In the genomic region with DNA sequence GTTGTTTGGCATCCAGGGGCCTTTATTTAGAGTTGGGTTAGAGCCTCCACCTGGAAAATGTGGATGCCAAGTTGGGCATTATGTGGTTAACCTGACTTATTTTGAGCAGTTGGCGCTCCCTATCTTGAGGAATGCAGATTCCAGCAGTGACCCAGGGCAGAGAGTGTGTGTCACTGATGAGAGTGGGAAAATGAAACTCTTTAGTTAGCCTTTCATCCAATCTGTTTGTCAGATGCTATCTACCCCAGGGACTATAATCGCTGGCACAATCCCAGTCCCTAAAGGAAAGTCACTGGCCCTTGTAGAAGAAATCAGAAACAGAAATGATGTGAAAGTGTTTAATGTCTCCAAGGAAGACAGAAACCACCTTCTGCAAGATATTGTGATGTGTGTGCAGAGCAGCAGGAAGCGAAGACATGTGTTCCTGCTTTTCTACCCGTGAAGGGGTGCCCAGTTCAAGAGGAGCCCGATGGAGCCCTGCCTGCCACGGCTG, we compare ENCODE assay signal across 10 cellular contexts. TPM values are rescaled to one million over a fixed set of nuclear protein-coding genes. Genes with fewer than 3 reads are reported as not detected.
DNase-seq lines count a peak whose midpoint lies in the region; ATAC-seq and TF ChIP-seq lines count a peak whose summit lies in the region.
"Had no signal": no experiment of that assay in that cellular context is flagged by ENCODE, and none has a peak within 500 bp of the region (broad histone marks: within the 10 kb centered on the region; RNA-seq: fewer than 3 reads in every experiment).

No MANE protein-coding gene starts in this region.

- H3K27ac ChIP-seq in BLaER1 treated with 17β-estradiol and CSF1 and Interleukin-3, amounts not matched to agents 10 nM and 100 nM: peak overlapping the region in 7 of 11 experiments; percentile 4 to 52 (median 26); a peak in 10 of 22 replicates
- peak overlapping the region; percentile 64 for H3K27ac ChIP-seq in IMR-90 (ENCODE audit: insufficient read depth, low read length)
- no peak overlapping the region for H3K27ac ChIP-seq in CD4-positive, alpha-beta memory T cell (ENCODE audit: low read depth, low read length)
- no peak overlapping the region for H3K27ac ChIP-seq in colonic mucosa
- H3K27ac ChIP-seq: transverse colon had no signal

- peak overlapping the region; percentile 30; the same call in 1 of the 3 replicates for H2BK15ac ChIP-seq in IMR-90 (ENCODE audit: low read depth, low read length)

- peaks cover 48 to 89% (median 64%) of the 10 kb centered on the region in 10 experiments for H3K4me1 ChIP-seq in BLaER1 treated with 17β-estradiol and CSF1 and Interleukin-3, amounts not matched to agents 10 nM and 100 nM
- peaks cover 19% of the 10 kb centered on the region for H3K4me1 ChIP-seq in IMR-90 (ENCODE audit: control insufficient read depth, insufficient read depth, low read length)
- peaks cover 15% of the 10 kb centered on the region for H3K4me1 ChIP-seq in CD4-positive, alpha-beta memory T cell (ENCODE audit: insufficient read depth, low read length)
- H3K4me1 ChIP-seq in colonic mucosa: no peaks in the 10 kb centered on the region

- no peaks in the 10 kb centered on the region for H3K36me3 ChIP-seq in BLaER1 treated with 17β-estradiol and CSF1 and Interleukin-3, amounts not matched to agents 10 nM and 100 nM
- H3K36me3 ChIP-seq in IMR-90 (ENCODE audit: control insufficient read depth, insufficient read depth, low read length) (no peaks in the 10 kb centered on the region), colonic mucosa (no peaks in the 10 kb centered on the region)
- H3K36me3 ChIP-seq in CD4-positive, alpha-beta memory T cell (ENCODE audit: insufficient read depth, low read length): no peaks in the 10 kb centered on the region
- H3K36me3 ChIP-seq: transverse colon had no signal

- no peaks in the 10 kb centered on the region for H3K9me3 ChIP-seq in BLaER1 treated with 17β-estradiol and CSF1 and Interleukin-3, amounts not matched to agents 10 nM and 100 nM (replicated peaks in 1 of 11)
- H3K9me3 ChIP-seq in IMR-90 (ENCODE audit: control insufficient read depth, insufficient read depth, low read length) (no peaks in the 10 kb centered on the region), colonic mucosa (no peaks in the 10 kb centered on the region)
- no peaks in the 10 kb centered on the region for H3K9me3 ChIP-seq in CD4-positive, alpha-beta memory T cell (ENCODE audit: control insufficient read depth in 1 of 2, low read length in 2 of 2)
- H3K9me3 ChIP-seq: transverse colon had no signal

- peak overlapping the region in 7 of 11 experiments; percentile 0 to 54 (median 13); a peak in 11 of 22 replicates for H3K9ac ChIP-seq in BLaER1 treated with 17β-estradiol and CSF1 and Interleukin-3, amounts not matched to agents 10 nM and 100 nM
- H3K9ac ChIP-seq in IMR-90 (ENCODE audit: low read depth, low read length) (no peak overlapping the region; the same call in 1 of the 2 replicates), colonic mucosa (ENCODE audit: low read depth in 2 of 2, low read length in 2 of 2) (no peak overlapping the region)

- H3K36me3 Mint-ChIP-seq in CD4-positive, alpha-beta memory T cell: no peaks in the 10 kb centered on the region

- peak overlapping the region; percentile 18; the same call in 1 of the 2 replicates for H3K14ac ChIP-seq in IMR-90 (replicated peaks; ENCODE audit: low read depth, low read length)

- H4K91ac ChIP-seq in IMR-90 (ENCODE audit: insufficient read depth, low read depth, low read length): no peak overlapping the region

- no peak for TF ChIP-seq POLR2A in IMR-90 (IDR thresholded peaks at IDR 0.05; ENCODE audit: low read depth, low read length)

- peak overlapping the region; percentile 41 for H2BK5ac ChIP-seq in IMR-90 (ENCODE audit: low read depth, low read length, poor library complexity, severe bottlenecking)

- no peaks in the 10 kb centered on the region for H3K9me3 Mint-ChIP-seq in CD4-positive, alpha-beta memory T cell

- no CpG with 5 or more reads among the region's 6 CpGs for WGBS in IMR-90 (ENCODE audit: extremely low coverage in 2 of 2, insufficient read length in 1 of 2), 2 experiments

- H3K4me1 Mint-ChIP-seq in CD4-positive, alpha-beta memory T cell: peaks cover 9 to 29% (median 18%) of the 10 kb centered on the region in 4 donors

- H3K27me3 ChIP-seq in BLaER1 treated with 17β-estradiol and CSF1 and Interleukin-3, amounts not matched to agents 10 nM and 100 nM: no peaks in the 10 kb centered on the region
- no peaks in the 10 kb centered on the region for H3K27me3 ChIP-seq in IMR-90 (ENCODE audit: control insufficient read depth, insufficient read depth, low read length)
- H3K27me3 ChIP-seq in CD4-positive, alpha-beta memory T cell (ENCODE audit: insufficient read depth, low read length): no peaks in the 10 kb centered on the region
- H3K27me3 ChIP-seq in colonic mucosa: no peaks in the 10 kb centered on the region
- H3K27me3 ChIP-seq: transverse colon had no signal

- H3K79me1 ChIP-seq in IMR-90 (ENCODE audit: low read depth in 1 of 2, low read length in 2 of 2): no peaks in the 10 kb centered on the region

- H3K27me3 Mint-ChIP-seq in CD4-positive, alpha-beta memory T cell: no peaks in the 10 kb centered on the region

- no TSS peak for BruUV-seq in IMR-90 (replicated peaks; lab: Mats Ljungman, UMichigan)

- peak overlapping the region in 1 of 10 experiments; percentile 20; a peak in 2 of 20 replicates for H3K4me3 ChIP-seq in BLaER1 treated with 17β-estradiol and CSF1 and Interleukin-3, amounts not matched to agents 10 nM and 100 nM
- no peak overlapping the region for H3K4me3 ChIP-seq in IMR-90 (ENCODE audit: insufficient read depth, low read depth, low read length)
- no peak overlapping the region for H3K4me3 ChIP-seq in cardiac fibroblast (replicated peaks in 1 of 2; ENCODE audit: low read depth in 2 of 2, low read length in 2 of 2)
- H3K4me3 ChIP-seq in CD4-positive, alpha-beta memory T cell (ENCODE audit: low read length in 2 of 2): no peak overlapping the region
- H3K4me3 ChIP-seq in colonic mucosa: no peak overlapping the region
- H3K4me3 ChIP-seq: transverse colon had no signal

- CTCF ChIA-PET in IMR-90 (lab: Yijun Ruan, JAX): no interaction called here
- CTCF ChIA-PET in CD4-positive, alpha-beta memory T cell (lab: Charles Lee; ENCODE audit: partially characterized antibody): interaction anchor here (0.7 to 5.3 kb wide), 2 partner anchors 20 to 77 kb away, joined by 3 to 35 read pairs; no protein-coding TSS in a partner anchor

- in situ Hi-C loops in IMR-90 (cut with MboI; ENCODE audit: low sequenced_read_pairs): no loop called here

- peak overlapping the region; percentile 43 for H2BK120ac ChIP-seq in IMR-90 (ENCODE audit: low read depth, low read length)

- H3K56ac ChIP-seq in IMR-90 (ENCODE audit: extremely low read depth, insufficient read depth, low read length): no peak overlapping the region

- H4K8ac ChIP-seq in IMR-90 (ENCODE audit: low read depth in 2 of 2, low read length in 2 of 2): peak overlapping the region in 1 of 2 experiments; percentile 59; a peak in 2 of 4 replicates

- POLR2A ChIA-PET in IMR-90 (lab: Charles Lee; ENCODE audit: unreplicated experiment): no interaction called here
- POLR2A ChIA-PET in CD4-positive, alpha-beta memory T cell (lab: Charles Lee; ENCODE audit: partially characterized antibody): interaction anchor here (6.3 kb wide), 1 partner anchor 10 kb away, joined by 25 read pairs; a partner anchor contains a TSS

- no peak overlapping the region for H3K18ac ChIP-seq in IMR-90 (ENCODE audit: low read depth, low read length)

- peak overlapping the region; percentile 61 to 80 (median 72) for H3K4me2 ChIP-seq in BLaER1 treated with 17β-estradiol and CSF1 and Interleukin-3, amounts not matched to agents 10 nM and 100 nM
- H3K4me2 ChIP-seq in IMR-90 (ENCODE audit: low read depth, low read length): peak overlapping the region; percentile 62

- H2AK5ac ChIP-seq in IMR-90 (ENCODE audit: low read depth, low read length): 0 out of 2 replicates have a peak overlapping the region, but pooled peaks have one; percentile 3

- no peak for TF ChIP-seq RAD21 in IMR-90 (IDR thresholded peaks at IDR 0.05; ENCODE audit: low read length)

- dilution Hi-C loops in IMR-90 (cut with HindIII; ENCODE audit: low sequenced_read_pairs, unreplicated experiment): no loop called here

- peak overlapping the region in 2 of 7 donors; percentile 17 to 26 for H3K27ac Mint-ChIP-seq in CD4-positive, alpha-beta memory T cell

- TF ChIP-seq CTCF in IMR-90 (conservative IDR thresholded peaks at IDR 0.05; ENCODE audit: low read depth, low read length) (no peak), cardiac fibroblast (IDR thresholded peaks at IDR 0.05; ENCODE audit: low read depth, low read length) (no peak), colonic mucosa (IDR thresholded peaks at IDR 0.05) (no peak)

- H2AK9ac ChIP-seq in IMR-90 (replicated peaks; ENCODE audit: low read depth, low read length, poor library complexity): no peak overlapping the region

- peak overlapping the region; percentile 61 for H3K4ac ChIP-seq in IMR-90 (ENCODE audit: low read depth, low read length)

- H4K5ac ChIP-seq in IMR-90 (ENCODE audit: low read depth, low read length): no peak overlapping the region; the same call in 1 of the 2 replicates

- peak; percentile 73 for ATAC-seq in IMR-90 (ENCODE audit: low read depth)

- peak overlapping the region in 2 of 8 donors; percentile 20 to 42 for H3K4me3 Mint-ChIP-seq in CD4-positive, alpha-beta memory T cell

- peak overlapping the region; percentile 47 for H2BK20ac ChIP-seq in IMR-90 (ENCODE audit: low read depth, low read length)

- intact Hi-C loops in IMR-90 (cut with micrococcal nuclease) (no loop called here), colonic mucosa (cut with DNase I) (no loop called here)
- intact Hi-C loops in CD4-positive, alpha-beta memory T cell (cut with micrococcal nuclease): no loop called here

- peaks cover 20% of the 10 kb centered on the region for H3K9me1 ChIP-seq in IMR-90 (ENCODE audit: insufficient read depth, low read length)

- H3K23ac ChIP-seq in IMR-90 (ENCODE audit: low read depth, low read length): peak overlapping the region; percentile 39; the same call in 1 of the 2 replicates

- DNase-seq in IMR-90 (peak; percentile 63), cardiac fibroblast (ENCODE audit: low read depth in 2 of 2) (peak; percentile 55 to 64), myocyte (ENCODE audit: low read depth) (peak; percentile 96), NCI-H2029 treated with DMSO at 0.1 percent for 48 hours (lab: John Stamatoyannopoulos, UW) (no peak), colonic mucosa (no peak)
- no peak for DNase-seq in activated CD8-positive, alpha-beta memory T cell treated with anti-CD3 and anti-CD28 coated beads, Interleukin-2, amount 50 U/mL, for 4 hours
- no peak for DNase-seq in CD4-positive, alpha-beta memory T cell
- DNase-seq: NCI-H1417 treated with DMSO at 0.1 percent for 48 hours, transverse colon had no signal

- H2AFZ ChIP-seq in IMR-90 (replicated peaks; ENCODE audit: low read length, poor library complexity): peak overlapping the region; percentile 69

- no peaks in the 10 kb centered on the region for H4K20me1 ChIP-seq in BLaER1 treated with 17β-estradiol and CSF1 and Interleukin-3, amounts not matched to agents 10 nM and 100 nM
- no peaks in the 10 kb centered on the region for H4K20me1 ChIP-seq in IMR-90 (ENCODE audit: insufficient read depth, low read length)

RNA-seq across cellular contexts. Expression of a gene that starts 10.2 kb away (rescaled TPM):
- total RNA-seq in IMR-90 (2012; rRNA removed): 18.6 and 20.6 TPM in 2 replicates
- polyA plus RNA-seq in IMR-90 (2012; rRNA removed): 61.5 and 63.5 TPM in 2 replicates
- polyA plus RNA-seq in IMR-90 (2012; cell fraction: cytosol; rRNA removed): 25.4 and 62.7 TPM in 2 replicates
- polyA plus RNA-seq in IMR-90 (2012; cell fraction: nucleus; rRNA removed; ENCODE audit: low replicate concordance): 170 and 329 TPM in 2 replicates
- 22.0 and 79.1 TPM in 2 replicates for total RNA-seq in myocyte
- polyA plus RNA-seq in myocyte (2012): 52.6 TPM
- 100 to 1,000 TPM; 141 to 144 TPM for total RNA-seq in CD4-positive, alpha-beta memory T cell
- polyA plus RNA-seq in CD4-positive, alpha-beta memory T cell: 100 to 1,000 TPM; 124 to 176 TPM
- total RNA-seq in colonic mucosa: 10 to 100 TPM; 49.0 to 49.2 TPM

RNA-seq across cellular contexts. Expression of a gene that starts 21.9 kb away (rescaled TPM):
- total RNA-seq in IMR-90 (2012; rRNA removed) (not detected in 2 replicates), myocyte (not detected in 2 replicates), colonic mucosa (1 to 10 TPM; 3.4 to 5.9 TPM)
- polyA plus RNA-seq in IMR-90 (2012; rRNA removed): not detected in 2 replicates
- not detected in 2 replicates for polyA plus RNA-seq in IMR-90 (2012; cell fraction: cytosol; rRNA removed)
- polyA plus RNA-seq in IMR-90 (2012; cell fraction: nucleus; rRNA removed; ENCODE audit: low replicate concordance): not detected in 2 replicates
- 0.03 TPM for polyA plus RNA-seq in myocyte (2012)
- total RNA-seq in CD4-positive, alpha-beta memory T cell: 1 to 10 TPM; 1.1 to 1.2 TPM
- under 1 TPM; 0.31 to 0.94 TPM for polyA plus RNA-seq in CD4-positive, alpha-beta memory T cell

RNA-seq across cellular contexts. Expression of a gene that starts 30.2 kb away (rescaled TPM):
- total RNA-seq in IMR-90 (2012; rRNA removed) (3.1 and 3.9 TPM in 2 replicates), myocyte (not detected in 2 replicates), colonic mucosa (1 to 10 TPM; 2.2 to 7.4 TPM)
- polyA plus RNA-seq in IMR-90 (2012; rRNA removed): 3.6 and 3.8 TPM in 2 replicates
- polyA plus RNA-seq in IMR-90 (2012; cell fraction: cytosol; rRNA removed): 4.6 and 4.8 TPM in 2 replicates
- polyA plus RNA-seq in IMR-90 (2012; cell fraction: nucleus; rRNA removed; ENCODE audit: low replicate concordance): 1.7 and 1.9 TPM in 2 replicates
- not detected for polyA plus RNA-seq in myocyte (2012)
- under 1 TPM; 0.32 to 0.33 TPM for total RNA-seq in CD4-positive, alpha-beta memory T cell
- polyA plus RNA-seq in CD4-positive, alpha-beta memory T cell: not detected

RNA-seq across cellular contexts. Expression of a gene that starts 53.4 kb away (rescaled TPM):
- 9.2 and 11.1 TPM in 2 replicates for total RNA-seq in IMR-90 (2012; rRNA removed)
- polyA plus RNA-seq in IMR-90 (2012; rRNA removed): 6.3 and 8.5 TPM in 2 replicates
- polyA plus RNA-seq in IMR-90 (2012; cell fraction: cytosol; rRNA removed): 2.2 and 2.4 TPM in 2 replicates
- 0.99 and 6.1 TPM in 2 replicates for polyA plus RNA-seq in IMR-90 (2012; cell fraction: nucleus; rRNA removed; ENCODE audit: low replicate concordance)
- 7.9 and 9.9 TPM in 2 replicates for total RNA-seq in myocyte
- 12.5 TPM for polyA plus RNA-seq in myocyte (2012)
- 1 to 10 TPM; 6.2 to 7.3 TPM for total RNA-seq in CD4-positive, alpha-beta memory T cell
- polyA plus RNA-seq in CD4-positive, alpha-beta memory T cell: 1 to 10 TPM; 1.8 to 6.5 TPM
- 1 to 10 TPM; 3.6 to 5.7 TPM for total RNA-seq in colonic mucosa

Comparison
In these comparisons a context has a peak if more than half of its experiments do, and no peak if none do; other contexts are left out.
1. H3K27ac ChIP-seq: peak in BLaER1 treated with 17β-estradiol and CSF1 and Interleukin-3, amounts not matched to agents 10 nM and 100 nM (7 of 11) and IMR-90 (single experiment); none in CD4-positive, alpha-beta memory T cell (single experiment) and colonic mucosa (single experiment).
2. H3K9ac ChIP-seq: peak in BLaER1 treated with 17β-estradiol and CSF1 and Interleukin-3, amounts not matched to agents 10 nM and 100 nM (7 of 11); none in IMR-90 (single experiment) and colonic mucosa (0 of 2).
3. DNase-seq: peak in IMR-90 (single experiment), cardiac fibroblast (2 of 2) and myocyte (single experiment); none in activated CD8-positive, alpha-beta memory T cell treated with anti-CD3 and anti-CD28 coated beads, Interleukin-2, amount 50 U/mL, for 4 hours (single experiment), NCI-H2029 treated with DMSO at 0.1 percent for 48 hours (single experiment), CD4-positive, alpha-beta memory T cell (0 of 5) and colonic mucosa (single experiment).